16 cellular contexts compared by ENCODE assay signal in the genomic region with DNA sequence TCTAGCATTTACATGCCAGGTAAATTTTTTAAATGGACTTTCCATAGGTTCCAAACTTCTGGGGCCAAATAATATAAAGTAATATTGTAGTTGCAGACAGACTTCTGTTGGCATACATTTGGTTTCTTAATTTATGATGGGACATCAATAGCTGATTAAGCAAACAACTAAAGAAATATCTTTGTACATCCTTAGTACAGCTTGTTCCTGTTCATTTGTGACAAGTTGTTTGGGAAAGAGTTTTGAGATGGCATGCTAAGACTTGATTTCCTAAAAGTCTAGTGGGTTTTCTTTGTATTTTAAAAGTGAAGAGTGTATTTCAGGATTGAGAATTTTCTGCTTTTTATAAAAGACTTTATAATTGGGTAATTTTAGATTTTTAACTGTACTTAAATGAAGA. TPM values are rescaled to one million over a fixed set of nuclear protein-coding genes. Genes with fewer than 3 reads are reported as not detected.
A peak's percentile ranks its signal among the peaks of the same experiment; 100 is the strongest.
DNase-seq lines count a peak whose midpoint lies in the region; ATAC-seq and TF ChIP-seq lines count a peak whose summit lies in the region.
"Had no signal": no experiment of that assay in that cellular context is flagged by ENCODE, and none has a peak within 500 bp of the region (broad histone marks: within the 10 kb centered on the region; RNA-seq: fewer than 3 reads in every experiment).

No MANE protein-coding gene starts in this region.

- H3K4me3 ChIP-seq in LNCaP clone FGC (ENCODE audit: low read depth, low read length) = no peak overlapping the region
- peak overlapping the region; percentile 53 for H3K4me3 ChIP-seq in adipocyte (ENCODE audit: low read length)
- H3K4me3 ChIP-seq in gastroesophageal sphincter = no peak overlapping the region
- no peak overlapping the region for H3K4me3 ChIP-seq in suprapubic skin
- H3K4me3 ChIP-seq in smooth muscle cell = no peak overlapping the region
- H3K4me3 ChIP-seq: BLaER1 had no signal

- no peak for TF ChIP-seq CTCF in LNCaP clone FGC (IDR thresholded peaks at IDR 0.05; ENCODE audit: control insufficient read depth, extremely low read depth, insufficient read depth)
- TF ChIP-seq CTCF in gastroesophageal sphincter (IDR thresholded peaks at IDR 0.05) = no peak
- TF ChIP-seq CTCF in suprapubic skin (IDR thresholded peaks at IDR 0.05) = no peak
- TF ChIP-seq CTCF in smooth muscle cell (IDR thresholded peaks at IDR 0.05; ENCODE audit: borderline replicate concordance, insufficient read depth, poor library complexity, severe bottlenecking) = no peak

- ATAC-seq in gastroesophageal sphincter = peak; percentile 50
- ATAC-seq: CD8-positive, alpha-beta T cell had no signal

- H3K27me3 ChIP-seq in adipocyte (replicated peaks; ENCODE audit: control insufficient read depth, insufficient read depth, low read length) (no peaks in the 10 kb centered on the region), gastroesophageal sphincter (no peaks in the 10 kb centered on the region), suprapubic skin (no peaks in the 10 kb centered on the region), smooth muscle cell (ENCODE audit: low read depth) (no peaks in the 10 kb centered on the region)
- H3K27me3 ChIP-seq: BLaER1 had no signal

- no peak for TF ChIP-seq POLR2A in gastroesophageal sphincter (IDR thresholded peaks at IDR 0.05)
- TF ChIP-seq POLR2A in suprapubic skin (IDR thresholded peaks at IDR 0.05) = no peak

- H3K79me2 ChIP-seq in smooth muscle cell (ENCODE audit: low read depth) = no peaks in the 10 kb centered on the region

- no peaks in the 10 kb centered on the region for H3K9me3 ChIP-seq in adipocyte (ENCODE audit: control insufficient read depth, low read length)
- H3K9me3 ChIP-seq in gastroesophageal sphincter = no peaks in the 10 kb centered on the region
- H3K9me3 ChIP-seq in suprapubic skin = no peaks in the 10 kb centered on the region
- no peaks in the 10 kb centered on the region for H3K9me3 ChIP-seq in smooth muscle cell (replicated peaks; ENCODE audit: low read depth)
- H3K9me3 ChIP-seq: BLaER1, Caco-2 had no signal

- H3K36me3 ChIP-seq in adipocyte (ENCODE audit: control insufficient read depth, insufficient read depth, low read length, severe bottlenecking) = no peaks in the 10 kb centered on the region
- no peaks in the 10 kb centered on the region for H3K36me3 ChIP-seq in gastroesophageal sphincter
- H3K36me3 ChIP-seq in suprapubic skin = no peaks in the 10 kb centered on the region
- H3K36me3 ChIP-seq in smooth muscle cell (ENCODE audit: low read depth) = no peaks in the 10 kb centered on the region
- H3K36me3 ChIP-seq: BLaER1 had no signal

- peak; percentile 23 for DNase-seq in LNCaP clone FGC (ENCODE audit: low read depth)
- no peak for DNase-seq in adipocyte (ENCODE audit: low read depth)
- no peak for DNase-seq in suprapubic skin (ENCODE audit: low spot score in 2 of 2)
- no peak for DNase-seq in smooth muscle cell (lab: John Stamatoyannopoulos, UW; ENCODE audit: unreplicated experiment)
- DNase-seq in activated CD4-positive, alpha-beta T cell treated with anti-CD3 and anti-CD28 coated beads for 4 hours = no peak
- no peak for DNase-seq in HT-29 (ENCODE audit: low spot score)
- no peak for DNase-seq in NK-92 (lab: John Stamatoyannopoulos, UW; ENCODE audit: unreplicated experiment)
- DNase-seq: Caco-2; CD4-positive, CD25-positive, alpha-beta regulatory T cell; CD8-positive, alpha-beta T cell; DMS153; DND-41; H7; HCEC 1CT had no signal

- H3K4me1 ChIP-seq in adipocyte (ENCODE audit: control insufficient read depth, insufficient read depth, low read length) (peaks cover 56% of the 10 kb centered on the region), gastroesophageal sphincter (peaks cover 6 to 38% (median 25%) of the 10 kb centered on the region in 3 donors), suprapubic skin (peaks cover 22% of the 10 kb centered on the region), smooth muscle cell (ENCODE audit: low read depth) (no peaks in the 10 kb centered on the region)
- H3K4me1 ChIP-seq: BLaER1, Caco-2 had no signal

- H2AFZ ChIP-seq in smooth muscle cell (ENCODE audit: low read depth) = no peak overlapping the region

- TF ChIP-seq EP300 in gastroesophageal sphincter (IDR thresholded peaks at IDR 0.05) (no peak), suprapubic skin (IDR thresholded peaks at IDR 0.05) (no peak)

- H3K4me2 ChIP-seq in smooth muscle cell = no peak overlapping the region
- H3K4me2 ChIP-seq: BLaER1 had no signal

- no peaks in the 10 kb centered on the region for H3F3A ChIP-seq in smooth muscle cell (ENCODE audit: low read depth)

- peak overlapping the region in 3 of 4 donors; percentile 18 to 42 (median 20) for H3K27ac ChIP-seq in gastroesophageal sphincter
- H3K27ac ChIP-seq in suprapubic skin = peak overlapping the region; percentile 27
- H3K27ac ChIP-seq in smooth muscle cell (ENCODE audit: low read depth) = no peak overlapping the region
- H3K27ac ChIP-seq: BLaER1 had no signal

- no peaks in the 10 kb centered on the region for H4K20me1 ChIP-seq in smooth muscle cell (ENCODE audit: low read depth)
- H4K20me1 ChIP-seq: BLaER1 had no signal

- H3K9ac ChIP-seq in adipocyte (ENCODE audit: low read length) = peak overlapping the region; percentile 75
- H3K9ac ChIP-seq in smooth muscle cell (ENCODE audit: low read depth) = no peak overlapping the region
- H3K9ac ChIP-seq: BLaER1 had no signal

RNA-seq across cellular contexts. Expression of gene CCDC91, which starts 41.0 kb away (rescaled TPM):
- total RNA-seq in gastroesophageal sphincter (10 to 100 TPM; 53.1 to 93.4 (median 64.0) TPM), suprapubic skin (10 to 100 TPM; 19.0 to 38.1 (median 23.1) TPM), smooth muscle cell (20.1 and 25.4 TPM in 2 replicates)
- 21.2 and 23.7 TPM in 2 replicates for polyA plus RNA-seq in smooth muscle cell
- total RNA-seq in HT-29 (2014; rRNA removed; shearing (Covaris generic)) = 9.4 and 10.1 TPM in 2 replicates
